17 cellular contexts compared by ENCODE assay signal in genomic region chr1:91765880-91766443, GRCh38.
"Had no signal": no experiment of that assay in that cellular context is flagged by ENCODE, and none has a peak within 500 bp of the region (broad histone marks: within the 10 kb centered on the region; RNA-seq: fewer than 3 reads in every experiment).

No MANE protein-coding gene starts in this region.

- DNase-seq: activated B cell treated with CpG ODN at 0.5 μM for 24 hours; activated CD4-positive, alpha-beta T cell treated with anti-CD3 and anti-CD28 coated beads, Interleukin-2, amount 50 U/mL, for 4 hours; activated CD8-positive, alpha-beta memory T cell treated with anti-CD3 and anti-CD28 coated beads, Interleukin-2, amount 10 ng/mL, durations not matched to agents 7 days and 5 days; activated effector memory CD4-positive, alpha-beta T cell treated with Interleukin-2 at 50 U/mL for 16 hours; activated T-cell treated with anti-CD3 and anti-CD28 coated beads, Interleukin-2, amount 50 U/mL, for 24 hours; aorta; glutamatergic neuron; left cardiac atrium; naive thymus-derived CD8-positive, alpha-beta T cell; psoas muscle; stimulated activated CD4-positive, alpha-beta T cell treated with anti-CD3 and anti-CD28 coated beads, Interleukin-2, amount 100 ng/mL, for 24 hours; stimulated activated naive CD4-positive, alpha-beta T cell; substantia nigra; transverse colon had no signal

- H3K4me3 ChIP-seq: breast epithelium, lung, psoas muscle, transverse colon had no signal

- H3K27ac ChIP-seq: psoas muscle, transverse colon had no signal

- H3K9me3 Mint-ChIP-seq: activated B cell treated with CpG ODN at 0.5 μM for 24 hours; activated T-cell treated with anti-CD3 and anti-CD28 coated beads, Interleukin-2, amount 50 U/mL, for 24 hours had no signal

- H3K4me3 Mint-ChIP-seq: activated B cell treated with CpG ODN at 0.5 μM for 24 hours; activated CD8-positive, alpha-beta memory T cell treated with anti-CD3 and anti-CD28 coated beads, Interleukin-2, amount 10 ng/mL, durations not matched to agents 7 days and 5 days; activated naive CD8-positive, alpha-beta T cell; activated T-cell treated with anti-CD3 and anti-CD28 coated beads, Interleukin-2, amount 50 U/mL, for 24 hours; naive thymus-derived CD8-positive, alpha-beta T cell had no signal

- H3K9me3 ChIP-seq: breast epithelium, psoas muscle, transverse colon had no signal

- H3K27me3 ChIP-seq: breast epithelium, transverse colon had no signal

- H3K27me3 Mint-ChIP-seq: activated B cell treated with CpG ODN at 0.5 μM for 24 hours; activated CD8-positive, alpha-beta memory T cell treated with anti-CD3 and anti-CD28 coated beads, Interleukin-2, amount 10 ng/mL, durations not matched to agents 7 days and 5 days; activated naive CD8-positive, alpha-beta T cell; activated T-cell treated with anti-CD3 and anti-CD28 coated beads, Interleukin-2, amount 50 U/mL, for 24 hours; naive thymus-derived CD8-positive, alpha-beta T cell had no signal

- H3K36me3 ChIP-seq: breast epithelium, transverse colon had no signal

- H3K27ac Mint-ChIP-seq: activated B cell treated with CpG ODN at 0.5 μM for 24 hours; activated CD8-positive, alpha-beta memory T cell treated with anti-CD3 and anti-CD28 coated beads, Interleukin-2, amount 10 ng/mL, durations not matched to agents 7 days and 5 days; activated naive CD8-positive, alpha-beta T cell; activated T-cell treated with anti-CD3 and anti-CD28 coated beads, Interleukin-2, amount 50 U/mL, for 24 hours had no signal

- H3K4me1 Mint-ChIP-seq: activated B cell treated with CpG ODN at 0.5 μM for 24 hours had no signal
